In the genomic region with DNA sequence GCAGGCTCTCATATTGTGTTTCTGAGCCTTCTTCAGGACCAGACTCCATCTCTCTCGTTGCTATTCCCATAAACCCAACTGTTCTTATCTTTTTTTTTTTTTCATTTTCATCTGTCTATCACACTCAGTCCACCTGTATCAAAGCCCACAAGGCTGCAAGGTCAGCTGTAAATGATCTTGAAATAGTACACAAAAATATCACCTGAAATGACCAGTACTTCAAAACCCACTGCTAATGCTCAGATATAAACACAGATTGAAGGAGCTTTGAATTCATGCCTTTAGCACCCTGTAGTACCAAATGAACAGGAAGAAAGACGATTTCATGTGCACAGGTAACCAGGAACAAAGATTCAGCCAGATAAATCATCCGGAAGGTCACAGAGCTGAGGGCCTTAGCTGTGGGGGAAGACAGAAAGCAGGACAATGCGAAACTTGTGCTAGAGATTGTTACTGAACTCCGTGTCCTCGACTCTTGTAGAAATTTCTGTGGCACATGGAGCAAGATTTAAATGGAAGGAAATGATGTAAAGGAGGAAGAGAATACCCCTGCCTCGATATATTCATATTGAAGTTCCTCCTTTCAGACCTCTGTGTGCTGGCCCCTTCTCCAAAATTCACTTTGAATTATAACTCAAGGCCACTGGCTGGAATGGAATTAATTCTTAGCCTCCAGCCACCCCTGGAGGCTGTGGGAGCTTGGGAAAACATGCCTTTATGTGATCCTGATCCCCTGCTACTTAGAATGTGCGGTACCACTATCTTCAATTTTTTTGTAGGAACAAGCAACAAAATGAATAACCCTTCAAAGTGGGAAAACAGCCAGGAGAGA, we compare ENCODE assay signal across 24 cellular contexts. TPM values are rescaled to one million over a fixed set of nuclear protein-coding genes. Genes with fewer than 3 reads are reported as not detected.
DNase-seq lines count a peak whose midpoint lies in the region; ATAC-seq, FAIRE-seq and TF ChIP-seq lines count a peak whose summit lies in the region.
"Had no signal": no experiment of that assay in that cellular context is flagged by ENCODE, and none has a peak within 500 bp of the region (broad histone marks: within the 10 kb centered on the region; RNA-seq: fewer than 3 reads in every experiment).

No MANE protein-coding gene starts in this region.

- H3K4me1 ChIP-seq in left ventricle myocardium inferior (peaks cover 76% of the 10 kb centered on the region), gastrocnemius medialis (peaks cover 21 to 37% of the 10 kb centered on the region in 2 donors), vagina (peaks cover 45% of the 10 kb centered on the region)

- in situ Hi-C loops in gastrocnemius medialis (cut with MboI; ENCODE audit: low sequenced_read_pairs in 4 of 4), result no loop called here

- H3K27ac ChIP-seq in left ventricle myocardium inferior (replicated peaks) (peak overlapping the region; percentile 86), gastrocnemius medialis (peak overlapping the region; percentile 35 to 92 (median 60)), vagina (peak overlapping the region; percentile 88), substantia nigra (ENCODE audit: low read depth, low read length, poor library complexity, severe bottlenecking) (no peak overlapping the region)
- H3K27ac ChIP-seq: PC-9 had no signal

- FAIRE-seq in islet of Langerhans (lab: Jason Lieb, UNC) (peak; percentile 45), GM12892 (lab: Jason Lieb, UNC) (no peak)

- no peak for TF ChIP-seq CTCF in left ventricle myocardium inferior (IDR thresholded peaks at IDR 0.05; ENCODE audit: borderline replicate concordance)
- TF ChIP-seq CTCF in gastrocnemius medialis (IDR thresholded peaks at IDR 0.05 in 4 of 5, conservative IDR thresholded peaks at IDR 0.05 in 1 of 5), result no peak
- TF ChIP-seq CTCF in vagina (IDR thresholded peaks at IDR 0.05), result no peak

- intact Hi-C loops in left ventricle myocardium inferior (cut with micrococcal nuclease), result no loop called here
- intact Hi-C loops in Right ventricle myocardium superior (cut with DNase I), result no loop called here
- intact Hi-C loops in gastrocnemius medialis (cut with DNase I; ENCODE audit: low total_unique reads), result loop anchor here (5.0 to 10.0 kb wide), 4 partner anchors 156 to 1326 kb away; a partner anchor contains a TSS
- intact Hi-C loops in vagina (cut with DNase I), result no loop called here

- DNase-seq in left ventricle myocardium inferior, result no peak
- DNase-seq in Right ventricle myocardium superior, result no peak
- DNase-seq in gastrocnemius medialis, result no peak
- DNase-seq in vagina (ENCODE audit: extremely low spot score in 2 of 2), result no peak
- DNase-seq in cerebellum (ENCODE audit: low spot score), result no peak
- DNase-seq in substantia nigra (lab: John Stamatoyannopoulos, UW), result no peak
- no peak for DNase-seq in GM12892 (ENCODE audit: insufficient read length)
- DNase-seq: CD4-positive, alpha-beta T cell; endodermal cell; GOT3; KBM-7; left colon; naive thymus-derived CD4-positive, alpha-beta T cell; NCI-H1436; NCI-H446; nucleus accumbens; PC-9; SHP77; spleen; stimulated activated CD4-positive, alpha-beta T cell treated with anti-CD3 and anti-CD28 coated beads, Interleukin-2, amount 100 ng/mL, for 48 hours; T1000 had no signal

- H3K27me3 ChIP-seq in left ventricle myocardium inferior (ENCODE audit: low read depth), result peaks cover 6% of the 10 kb centered on the region
- no peaks in the 10 kb centered on the region for H3K27me3 ChIP-seq in gastrocnemius medialis
- H3K27me3 ChIP-seq in vagina, result no peaks in the 10 kb centered on the region

- no peak for ATAC-seq in Right ventricle myocardium superior (ENCODE audit: poor library complexity)
- no peak for ATAC-seq in gastrocnemius medialis
- ATAC-seq: left colon; naive thymus-derived CD4-positive, alpha-beta T cell; stimulated activated effector memory CD8-positive, alpha-beta T cell treated with anti-CD3 and anti-CD28 coated beads, Interleukin-12 subunit alpha, Interleukin-12 subunit beta, amount 100 ng/mL, for 72 hours had no signal

- H3K9me3 ChIP-seq in left ventricle myocardium inferior (replicated peaks) (no peaks in the 10 kb centered on the region), gastrocnemius medialis (no peaks in the 10 kb centered on the region), vagina (no peaks in the 10 kb centered on the region)
- H3K9me3 ChIP-seq: spleen had no signal

- H3K36me3 ChIP-seq in left ventricle myocardium inferior (peaks cover 10% of the 10 kb centered on the region), gastrocnemius medialis (no peaks in the 10 kb centered on the region), vagina (no peaks in the 10 kb centered on the region)
- H3K36me3 ChIP-seq: spleen had no signal

- peak overlapping the region; percentile 73 for H3K4me3 ChIP-seq in left ventricle myocardium inferior
- peak overlapping the region in 1 of 4 donors; percentile 28 for H3K4me3 ChIP-seq in gastrocnemius medialis
- H3K4me3 ChIP-seq in vagina, result peak overlapping the region in 1 of 2 donors; percentile 16
- H3K4me3 ChIP-seq: PC-9, spleen had no signal

- TF ChIP-seq POLR2A in gastrocnemius medialis (IDR thresholded peaks at IDR 0.05), result no peak
- TF ChIP-seq POLR2A in vagina (IDR thresholded peaks at IDR 0.05), result no peak
- no peak for TF ChIP-seq POLR2A in GM12892 (IDR thresholded peaks at IDR 0.05; ENCODE audit: low read depth, low read length)

RNA-seq across cellular contexts. Expression of a gene that starts 4.1 kb away (rescaled TPM):
- total RNA-seq in left ventricle myocardium inferior, result 22.6 TPM
- 31.6 TPM for total RNA-seq in Right ventricle myocardium superior
- 10 to 100 TPM in 2 of 4 donors, 1 to 10 TPM in 2; 7.7 to 14.8 (median 10.4) TPM for total RNA-seq in gastrocnemius medialis
- 14.7 TPM for total RNA-seq in vagina
- total RNA-seq in cerebellum, result 13.5 TPM
- polyA plus RNA-seq in GM12892 (2012; ENCODE audit: missing spikeins), result 0.11 TPM
- total RNA-seq: A172, endodermal cell, PC-9 had no signal
